Comparison of ENCODE assay signal across 15 cellular contexts in the genomic region with DNA sequence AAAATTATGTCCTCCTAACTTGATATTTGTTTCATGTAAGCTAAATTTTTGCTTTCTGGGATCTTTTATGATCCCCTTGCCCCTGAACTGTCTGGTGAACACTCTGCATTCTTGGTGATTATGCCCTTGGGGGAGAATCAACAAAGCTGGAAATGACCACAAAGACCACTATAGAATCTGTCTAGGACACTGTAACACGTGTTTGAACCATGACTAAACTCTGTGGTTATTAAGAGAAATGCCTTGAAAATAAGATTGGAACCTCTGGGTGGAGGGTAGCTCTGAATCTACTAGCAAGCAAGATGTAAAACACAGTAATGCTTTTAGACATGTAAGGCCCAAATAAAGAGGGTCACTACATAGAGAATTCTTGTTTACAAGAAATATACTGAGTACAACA.
DNase-seq lines count a peak whose midpoint lies in the region; ATAC-seq and TF ChIP-seq lines count a peak whose summit lies in the region.
"Had no signal": no experiment of that assay in that cellular context is flagged by ENCODE, and none has a peak within 500 bp of the region (broad histone marks: within the 10 kb centered on the region; RNA-seq: fewer than 3 reads in every experiment).

No MANE protein-coding gene starts in this region.

- peak; percentile 42; the same call in 2 of the 3 replicates for ATAC-seq in SK-N-SH treated with all-trans-retinoic acid at 6 μM for 48 hours
- no peak for ATAC-seq in Right ventricle myocardium superior (ENCODE audit: poor library complexity)
- ATAC-seq: Right ventricle myocardium inferior had no signal

- peaks cover 2% of the 10 kb centered on the region for H3K27me3 Mint-ChIP-seq in activated CD4-positive, alpha-beta memory T cell treated with anti-CD3 and anti-CD28 coated beads, Interleukin-2, amount 10 ng/mL, durations not matched to agents 7 days and 5 days
- H3K27me3 Mint-ChIP-seq: central memory CD8-positive, alpha-beta T cell had no signal

- no peak overlapping the region for H3K4me3 ChIP-seq in foreskin fibroblast (ENCODE audit: low read depth in 1 of 2, low read length in 2 of 2)
- H3K4me3 ChIP-seq in skeletal muscle cell (ENCODE audit: low read depth, low read length) = no peak overlapping the region
- H3K4me3 ChIP-seq: BLaER1 treated with 17β-estradiol and CSF1 and Interleukin-3, amounts not matched to agents 10 nM and 100 nM had no signal

- H3K4me1 Mint-ChIP-seq in activated CD4-positive, alpha-beta memory T cell treated with anti-CD3 and anti-CD28 coated beads, Interleukin-2, amount 10 ng/mL, durations not matched to agents 7 days and 5 days = no peaks in the 10 kb centered on the region
- H3K4me1 Mint-ChIP-seq: central memory CD8-positive, alpha-beta T cell; memory B cell had no signal

- H3K9me3 Mint-ChIP-seq in activated CD4-positive, alpha-beta memory T cell treated with anti-CD3 and anti-CD28 coated beads, Interleukin-2, amount 10 ng/mL, durations not matched to agents 7 days and 5 days = no peaks in the 10 kb centered on the region
- H3K9me3 Mint-ChIP-seq: central memory CD8-positive, alpha-beta T cell; memory B cell had no signal

- no peaks in the 10 kb centered on the region for H3K36me3 Mint-ChIP-seq in activated CD4-positive, alpha-beta memory T cell treated with anti-CD3 and anti-CD28 coated beads, Interleukin-2, amount 10 ng/mL, durations not matched to agents 7 days and 5 days (ENCODE audit: low read depth)
- H3K36me3 Mint-ChIP-seq: memory B cell had no signal

- no peak for TF ChIP-seq CTCF in foreskin fibroblast (IDR thresholded peaks at IDR 0.05; ENCODE audit: low read depth, low read length)

- H3K4me3 Mint-ChIP-seq in activated CD4-positive, alpha-beta memory T cell treated with anti-CD3 and anti-CD28 coated beads, Interleukin-2, amount 10 ng/mL, durations not matched to agents 7 days and 5 days = no peak overlapping the region
- H3K4me3 Mint-ChIP-seq: central memory CD8-positive, alpha-beta T cell; memory B cell had no signal

- H3K27ac Mint-ChIP-seq in activated CD4-positive, alpha-beta memory T cell treated with anti-CD3 and anti-CD28 coated beads, Interleukin-2, amount 10 ng/mL, durations not matched to agents 7 days and 5 days = no peak overlapping the region
- H3K27ac Mint-ChIP-seq: memory B cell had no signal

- CTCF ChIA-PET in activated CD4-positive, alpha-beta memory T cell treated with anti-CD3 and anti-CD28 coated beads, Interleukin-2, amount 10 ng/mL, durations not matched to agents 7 days and 5 days (lab: Charles Lee) = no interaction called here

- POLR2A ChIA-PET in activated CD4-positive, alpha-beta memory T cell treated with anti-CD3 and anti-CD28 coated beads, Interleukin-2, amount 10 ng/mL, durations not matched to agents 7 days and 5 days (lab: Charles Lee) = no interaction called here

- intact Hi-C loops in Right ventricle myocardium superior (cut with DNase I) = no loop called here

- peak; percentile 28 for DNase-seq in GM03348 (ENCODE audit: low spot score)
- DNase-seq in foreskin fibroblast = peak; percentile 65 to 77
- DNase-seq in skeletal muscle cell (ENCODE audit: low read depth) = peak; percentile 82
- DNase-seq in activated CD4-positive, alpha-beta T cell treated with anti-CD3 and anti-CD28 coated beads, Interleukin-2, amount 50 U/mL, for 1 hour = no peak
- DNase-seq in effector CD8-positive, alpha-beta T cell (lab: John Stamatoyannopoulos, UW) = no peak
- no peak for DNase-seq in activated CD4-positive, alpha-beta memory T cell treated with anti-CD3 and anti-CD28 coated beads, Interleukin-2, amount 10 ng/mL, durations not matched to agents 7 days and 5 days
- DNase-seq in Right ventricle myocardium superior = no peak
- DNase-seq: DMS79 treated with DMSO at 0.1 percent for 48 hours, NCI-H187, NCI-H748 treated with DMSO at 0.1 percent for 48 hours had no signal

TF ChIP-seq in SK-N-SH treated with all-trans-retinoic acid at 6 μM for 48 hours, 23 proteins besides CTCF, POLR2A, EP300 and RAD21:
- TF ChIP-seq CSDC2 (CRISPR knock-in tag; IDR thresholded peaks at IDR 0.05) = no peak
- 0 out of 2 replicates have a peak, but pooled peaks have one; percentile 17 for TF ChIP-seq TOX (CRISPR knock-in tag; IDR thresholded peaks at IDR 0.05; ENCODE audit: borderline replicate concordance)

Comparison
In these comparisons a context has a peak if more than half of its experiments do, and no peak if none do; other contexts are left out.
1. DNase-seq: peak in GM03348 (single experiment), foreskin fibroblast (2 of 2) and skeletal muscle cell (single experiment); none in activated CD4-positive, alpha-beta T cell treated with anti-CD3 and anti-CD28 coated beads, Interleukin-2, amount 50 U/mL, for 1 hour (single experiment), effector CD8-positive, alpha-beta T cell (single experiment), activated CD4-positive, alpha-beta memory T cell treated with anti-CD3 and anti-CD28 coated beads, Interleukin-2, amount 10 ng/mL, durations not matched to agents 7 days and 5 days (single experiment) and Right ventricle myocardium superior (single experiment).